7 cellular contexts compared by ENCODE assay signal in genomic region chr2:74843371-74844298, GRCh38. TPM values are rescaled to one million over a fixed set of nuclear protein-coding genes. Genes with fewer than 3 reads are reported as not detected.
DNase-seq lines count a peak whose midpoint lies in the region; ATAC-seq, FAIRE-seq and TF ChIP-seq lines count a peak whose summit lies in the region.

No MANE protein-coding gene starts in this region.

- peaks cover 25% of the 10 kb centered on the region for H3K9me1 ChIP-seq in K562 (ENCODE audit: control insufficient read depth, insufficient read depth, low read length)

- in situ Hi-C loops in K562 (cut with MboI) = no loop called here

- H3K4me1 ChIP-seq in K562 (replicated peaks in 1 of 2; ENCODE audit: control insufficient read depth in 2 of 2, insufficient read depth in 2 of 2, low read length in 2 of 2) (peaks cover 12 to 36% of the 10 kb centered on the region in 2 experiments), muscle layer of colon (ENCODE audit: insufficient read depth, low read length) (peaks cover 25% of the 10 kb centered on the region)

- H3K27ac ChIP-seq in K562 (ENCODE audit: extremely low read depth, low read depth, low read length) (no peak overlapping the region), muscle layer of colon (ENCODE audit: low read depth, low read length) (peak overlapping the region; percentile 4)

- CTCF ChIA-PET in K562 (lab: Yijun Ruan, JAX; ENCODE audit: low intra/inter-chr PET ratio) = interaction anchor here (1.1 kb wide), 1 partner anchor 11 kb away, joined by 3 read pairs; no protein-coding TSS in a partner anchor

- no TSS peak for BruUV-seq in K562 (replicated peaks; lab: Mats Ljungman, UMichigan)

- DNase-seq in NCI-H226 (peak; percentile 90), K562 (ENCODE audit: extremely low read depth in 1 of 4, low spot score in 3 of 4) (no peak), NCI-H1092 (lab: John Stamatoyannopoulos, UW) (no peak), cerebellar nuclear complex (lab: John Stamatoyannopoulos, UW) (no peak)

- POLR2A ChIA-PET in K562 (lab: Yijun Ruan, JAX) = interaction anchor here (0.8 to 1.3 kb wide), 2 partner anchors 9 to 72 kb away, joined by 3 to 11 read pairs; partner anchors contain the start of gene HK2

- peaks cover 95% of the 10 kb centered on the region for H3K79me2 ChIP-seq in K562 (ENCODE audit: control insufficient read depth, insufficient read depth, low read length)

- no peak for TF ChIP-seq EP300 in K562 (IDR thresholded peaks at IDR 0.05; ENCODE audit: low read length)

- TF ChIP-seq CTCF in K562 (IDR thresholded peaks at IDR 0.05 in 2 of 3, conservative IDR thresholded peaks at IDR 0.05 in 1 of 3; ENCODE audit: insufficient read depth in 2 of 3, low read depth in 1 of 3, low read length in 3 of 3) = no peak

- H4K20me1 ChIP-seq in K562 (replicated peaks; ENCODE audit: control insufficient read depth, insufficient read depth, low read length) = peaks cover 68% of the 10 kb centered on the region

- H3K4me3 ChIP-seq in K562 = no peak overlapping the region
- no peak overlapping the region for H3K4me3 ChIP-seq in muscle layer of colon (ENCODE audit: low read depth in 1 of 2, low read length in 2 of 2)

- ATAC-seq in GM18511 (IDR thresholded peaks at IDR 0.05; ENCODE audit: unreplicated experiment) (peak; percentile 93), HG02588 (IDR thresholded peaks at IDR 0.05; ENCODE audit: unreplicated experiment) (peak; percentile 90), K562 (no peak; the same call in 2 of the 3 replicates)

- peak overlapping the region in 1 of 2 experiments; percentile 14; a peak in 1 of 4 replicates for H3K9ac ChIP-seq in K562 (ENCODE audit: insufficient read depth in 1 of 2, low read depth in 2 of 2, low read length in 2 of 2)
- H3K9ac ChIP-seq in muscle layer of colon (ENCODE audit: low read length) = no peak overlapping the region

- peaks cover 47% of the 10 kb centered on the region; the same call in 2 of the 3 replicates for H3K36me3 ChIP-seq in K562 (ENCODE audit: control insufficient read depth, insufficient read depth, low read length)
- H3K36me3 ChIP-seq in muscle layer of colon (ENCODE audit: insufficient read depth, low read length) = no peaks in the 10 kb centered on the region

- H3K27me3 ChIP-seq in K562 (ENCODE audit: control insufficient read depth in 2 of 2, insufficient read depth in 2 of 2, low read length in 2 of 2) (no peaks in the 10 kb centered on the region), muscle layer of colon (ENCODE audit: control insufficient read depth in 1 of 2, insufficient read depth in 2 of 2, low read length in 2 of 2) (no peaks in the 10 kb centered on the region)

- intact Hi-C loops in K562 (cut with micrococcal nuclease) = no loop called here

- no peak overlapping the region for H2AFZ ChIP-seq in K562 (ENCODE audit: low read depth, low read length)

- no peak for FAIRE-seq in K562 (lab: Jason Lieb, UNC)

- 45% methylated on average over 5 of the region's 5 CpGs for WGBS in K562 (ENCODE audit: insufficient coverage, low coverage, missing lambda C conversion rate)

- H3K4me2 ChIP-seq in K562 (ENCODE audit: insufficient read depth, low read length) = no peak overlapping the region

- TF ChIP-seq RAD21 in K562 (CRISPR knock-in tag; conservative IDR thresholded peaks at IDR 0.05 in 1 of 2, IDR thresholded peaks at IDR 0.05 in 1 of 2) = no peak

- no peak for TF ChIP-seq POLR2A in K562 (conservative IDR thresholded peaks at IDR 0.05)

- H3K9me3 ChIP-seq in K562 (replicated peaks; ENCODE audit: control insufficient read depth, insufficient read depth, low read depth, low read length) (no peaks in the 10 kb centered on the region), muscle layer of colon (ENCODE audit: low read length) (no peaks in the 10 kb centered on the region)

TF ChIP-seq in K562, 482 proteins besides CTCF, POLR2A, EP300 and RAD21 (continues in another document):
- TF ChIP-seq NBN (IDR thresholded peaks at IDR 0.05; ENCODE audit: low read depth) (no peak), TEAD4 (IDR thresholded peaks at IDR 0.05; ENCODE audit: low read length) (no peak), TEAD4 (CRISPR knock-in tag; IDR thresholded peaks at IDR 0.05; ENCODE audit: borderline replicate concordance) (no peak), ZNF696 (CRISPR knock-in tag; conservative IDR thresholded peaks at IDR 0.05) (no peak), ZNF778 (CRISPR knock-in tag; IDR thresholded peaks at IDR 0.05) (no peak), ZNF518B (CRISPR knock-in tag; IDR thresholded peaks at IDR 0.05) (no peak), MEF2A (IDR thresholded peaks at IDR 0.05; ENCODE audit: control insufficient read depth, low read depth, low read length) (no peak), SPI1 (IDR thresholded peaks at IDR 0.05; ENCODE audit: borderline replicate concordance, low read depth, low read length) (peak; percentile 35; the same call in 1 of the 2 replicates), NR3C1 (CRISPR knock-in tag; IDR thresholded peaks at IDR 0.05) (no peak), ZNF609 (CRISPR knock-in tag; IDR thresholded peaks at IDR 0.05; ENCODE audit: borderline replicate concordance) (no peak)

RNA-seq across cellular contexts. Expression of gene HK2, which starts 9.7 kb away (rescaled TPM):
- 93.6 and 110 TPM in 2 replicates for total RNA-seq in K562 (2011; cell fraction: chromatin; rRNA removed; ENCODE audit: low replicate concordance)
- total RNA-seq in K562 (2011; cell fraction: nucleolus; rRNA removed) = 73.7 and 77.0 TPM in 2 replicates
- 56.9 and 66.5 TPM in 2 replicates for total RNA-seq in K562 (2011; cell fraction: nucleoplasm; rRNA removed)
- 17.4 and 17.7 TPM in 2 replicates for total RNA-seq in K562 (2014; rRNA removed)
- 17.9 and 19.9 TPM in 2 replicates for total RNA-seq in K562 (2014; rRNA removed; fragmentation: Illumina TruSeq; extraction: Trizol)
- 17.2 and 17.3 TPM in 2 replicates for total RNA-seq in K562 (2015; rRNA removed; fragmentation: Illumina TruSeq; extraction: Trizol)
- total RNA-seq in K562 (2021) = 40.8 and 42.6 TPM in 2 replicates
- polyA plus RNA-seq in K562 (2011; rRNA removed) = 38.1 and 56.0 TPM in 2 replicates
- 30.7 and 37.0 TPM in 2 replicates for polyA plus RNA-seq in K562 (2011; cell fraction: cytosol; rRNA removed)
- polyA plus RNA-seq in K562 (2011; cell fraction: nucleus; rRNA removed) = 42.2 and 63.3 TPM in 2 replicates
- 10.0 and 31.3 TPM in 2 replicates for polyA plus RNA-seq in K562 (2012)
- polyA plus RNA-seq in K562 (2014; fragmentation: Illumina TruSeq; extraction: Trizol) = 24.3 and 26.4 TPM in 2 replicates
- polyA plus RNA-seq in K562 (2014; fragmentation: Nextera tagmentation; extraction: Ambion mirVana) = 1 to 10 TPM; 4.7 to 6.4 TPM
- 21.3 and 22.3 TPM in 2 replicates for polyA plus RNA-seq in K562 (2014; rRNA removed)
- 141 and 242 TPM in 2 replicates for polyA minus RNA-seq in K562 (2011; rRNA and poly(A)+ RNA removed)
- 70.3 and 92.1 TPM in 2 replicates for polyA minus RNA-seq in K562 (2011; cell fraction: cytosol; rRNA and poly(A)+ RNA removed)
- 49.3 and 62.1 TPM in 2 replicates for polyA minus RNA-seq in K562 (2011; cell fraction: nucleus; rRNA and poly(A)+ RNA removed)
